15 cellular contexts compared by ENCODE assay signal in genomic region chr3:53250453-53250852, GRCh38. TPM values are rescaled to one million over a fixed set of nuclear protein-coding genes. Genes with fewer than 3 reads are reported as not detected.
DNase-seq lines count a peak whose midpoint lies in the region; ATAC-seq and TF ChIP-seq lines count a peak whose summit lies in the region.
"Had no signal": no experiment of that assay in that cellular context is flagged by ENCODE, and none has a peak within 500 bp of the region (broad histone marks: within the 10 kb centered on the region; RNA-seq: fewer than 3 reads in every experiment).

No MANE protein-coding gene starts in this region.

- POLR2A ChIA-PET in MCF 10A (lab: Yijun Ruan, JAX), result interaction anchor here (0.6 to 5.5 kb wide), 3 partner anchors 10 to 20 kb away, joined by 3 to 62 read pairs (median 19); no protein-coding TSS in a partner anchor

- H3K27me3 ChIP-seq in mammary epithelial cell (ENCODE audit: insufficient read depth, low read length), result no peaks in the 10 kb centered on the region
- no peaks in the 10 kb centered on the region for H3K27me3 ChIP-seq in thymus (ENCODE audit: control insufficient read depth, insufficient read depth)

- no peak for DNase-seq in MCF 10A (ENCODE audit: unreplicated experiment)
- no peak for DNase-seq in mammary epithelial cell
- no peak for DNase-seq in NB4 (ENCODE audit: low read depth)
- DNase-seq in fibroblast of peridontal ligament (ENCODE audit: extremely low read depth), result peak; percentile 36
- DNase-seq in stimulated activated CD4-positive, alpha-beta T cell treated with anti-CD3 and anti-CD28 coated beads, Interleukin-2, amount 100 ng/mL, for 48 hours, result no peak
- DNase-seq: aorta, kidney, NCI-H774, T-helper 9 cell had no signal

- dilution Hi-C loops in mammary epithelial cell (cut with HindIII; ENCODE audit: low sequenced_read_pairs), result no loop called here

- peaks cover 32% of the 10 kb centered on the region for H3K4me1 Mint-ChIP-seq in MCF 10A (ENCODE audit: insufficient read depth, unreplicated experiment)

- H3K27ac Mint-ChIP-seq in MCF 10A (ENCODE audit: low read depth, unreplicated experiment), result peak overlapping the region; percentile 9

- ATAC-seq in GM18868 (IDR thresholded peaks at IDR 0.05; ENCODE audit: unreplicated experiment) (no peak), HG02970 (IDR thresholded peaks at IDR 0.05; ENCODE audit: low FRiP score, unreplicated experiment) (no peak)

- H3K27ac ChIP-seq in mammary epithelial cell (ENCODE audit: insufficient read depth, low read depth, low read length) (no peak overlapping the region), thymus (ENCODE audit: low read depth) (peak overlapping the region; percentile 43)
- H3K27ac ChIP-seq: prostate gland had no signal

- TF ChIP-seq POLR2A in NB4 (IDR thresholded peaks at IDR 0.05; ENCODE audit: extremely low read depth, insufficient read length), result no peak

- H3K4me3 ChIP-seq in mammary epithelial cell (replicated peaks in 1 of 3; ENCODE audit: insufficient read depth in 1 of 3, low read depth in 2 of 3, low read length in 3 of 3) (no peak overlapping the region), NB4 (ENCODE audit: low read depth, low read length) (peak overlapping the region; percentile 40), thymus (ENCODE audit: low read length) (no peak overlapping the region)
- H3K4me3 ChIP-seq: coronary artery, prostate gland, thoracic aorta had no signal

- H2AFZ ChIP-seq in mammary epithelial cell (ENCODE audit: low read depth, low read length), result no peak overlapping the region

- H3K9me3 Mint-ChIP-seq in MCF 10A (ENCODE audit: unreplicated experiment), result no peaks in the 10 kb centered on the region

- H3K4me2 ChIP-seq in mammary epithelial cell (ENCODE audit: insufficient read depth, low read depth, low read length), result no peak overlapping the region

- no peak overlapping the region for H3K4me3 Mint-ChIP-seq in MCF 10A (ENCODE audit: unreplicated experiment)

- 88% methylated on average over 3 of the region's 3 CpGs for WGBS in mammary epithelial cell (ENCODE audit: low coverage, missing lambda C conversion rate)
- WGBS in thymus, result 98% methylated on average over 3 of the region's 3 CpGs

- H3K9ac ChIP-seq in mammary epithelial cell (ENCODE audit: insufficient read depth, low read length), result no peak overlapping the region

- H3K36me3 ChIP-seq in mammary epithelial cell (ENCODE audit: insufficient read depth, low read length) (peaks cover 4% of the 10 kb centered on the region), thymus (ENCODE audit: control insufficient read depth, insufficient read depth) (no peaks in the 10 kb centered on the region)
- H3K36me3 ChIP-seq: prostate gland, thoracic aorta had no signal

- TF ChIP-seq CTCF in MCF 10A (IDR thresholded peaks at IDR 0.05; ENCODE audit: unreplicated experiment) (no peak), mammary epithelial cell (conservative IDR thresholded peaks at IDR 0.05 in 1 of 2, IDR thresholded peaks at IDR 0.05 in 1 of 2; ENCODE audit: extremely low read depth in 1 of 2, insufficient read depth in 1 of 2, low read depth in 1 of 2, low read length in 2 of 2) (no peak), NB4 (IDR thresholded peaks at IDR 0.05; ENCODE audit: low read depth, low read length) (no peak)

- no TSS peak for BruUV-seq in MCF 10A (replicated peaks; lab: Mats Ljungman, UMichigan)
- no TSS peak for BruUV-seq in mammary epithelial cell (replicated peaks; lab: Mats Ljungman, UMichigan)

- no peaks in the 10 kb centered on the region for H3K27me3 Mint-ChIP-seq in MCF 10A (ENCODE audit: insufficient read depth, unreplicated experiment)

- peaks cover 100% of the 10 kb centered on the region for H3K79me2 ChIP-seq in mammary epithelial cell (ENCODE audit: insufficient read depth, low read length)

- peaks cover 20% of the 10 kb centered on the region for H3K4me1 ChIP-seq in mammary epithelial cell (ENCODE audit: insufficient read depth, low read length)
- H3K4me1 ChIP-seq in thymus (ENCODE audit: control insufficient read depth, insufficient read depth, low read length), result peaks cover 48% of the 10 kb centered on the region
- H3K4me1 ChIP-seq: prostate gland had no signal

- intact Hi-C loops in MCF 10A (cut with micrococcal nuclease) (no loop called here), mammary epithelial cell (cut with micrococcal nuclease) (no loop called here)

- H3K9me3 ChIP-seq in mammary epithelial cell (replicated peaks; ENCODE audit: insufficient read depth, low read length) (no peaks in the 10 kb centered on the region), thymus (ENCODE audit: control insufficient read depth) (no peaks in the 10 kb centered on the region)
- H3K9me3 ChIP-seq: prostate gland, thoracic aorta had no signal

- peaks cover 35% of the 10 kb centered on the region for H3K36me3 Mint-ChIP-seq in MCF 10A (ENCODE audit: insufficient read depth, unreplicated experiment)

- in situ Hi-C loops in mammary epithelial cell (cut with MboI; ENCODE audit: low sequenced_read_pairs in 2 of 2), result no loop called here

- CTCF ChIA-PET in MCF 10A (lab: Yijun Ruan, JAX) (interaction anchor here (0.7 to 3.7 kb wide), 2 partner anchors 30 to 74 kb away, joined by 3 to 13 read pairs; no protein-coding TSS in a partner anchor), mammary epithelial cell (lab: Charles Lee; ENCODE audit: low non-redundant PET) (no interaction called here)

- peaks cover 55% of the 10 kb centered on the region for H4K20me1 ChIP-seq in mammary epithelial cell (ENCODE audit: insufficient read depth, low read length)

RNA-seq across cellular contexts. Expression of gene TKT, which starts 5.4 kb away (rescaled TPM):
- total RNA-seq in MCF 10A (2022) (179 and 326 TPM in 2 replicates), mammary epithelial cell (100 to 1,000 TPM; 545 to 600 TPM)
- polyA plus RNA-seq in mammary epithelial cell (437 TPM), thymus (90.6 TPM)
- 384 TPM for polyA minus RNA-seq in mammary epithelial cell
